8 cellular contexts compared by ENCODE assay signal in genomic region chr6:17986656-17987575, GRCh38. TPM values are rescaled to one million over a fixed set of nuclear protein-coding genes. Genes with fewer than 3 reads are reported as not detected.
A peak's percentile ranks its signal among the peaks of the same experiment; 100 is the strongest.
DNase-seq lines count a peak whose midpoint lies in the region; ATAC-seq, FAIRE-seq and TF ChIP-seq lines count a peak whose summit lies in the region.

No MANE protein-coding gene starts in this region.

- no peak for TF ChIP-seq CTCF in keratinocyte (optimal IDR thresholded peaks at IDR 0.05 in 1 of 3, IDR thresholded peaks at IDR 0.05 in 1 of 3, conservative IDR thresholded peaks at IDR 0.05 in 1 of 3; ENCODE audit: extremely low read depth in 1 of 3, insufficient read depth in 2 of 3, low read length in 3 of 3)

- H3K79me2 ChIP-seq in keratinocyte (ENCODE audit: control insufficient read depth, insufficient read depth, low read length) = peaks cover 67% of the 10 kb centered on the region

- H3K9me3 ChIP-seq in keratinocyte (ENCODE audit: control insufficient read depth, low read depth, low read length) = no peaks in the 10 kb centered on the region

- peaks cover 26% of the 10 kb centered on the region for H3K4me1 ChIP-seq in keratinocyte (ENCODE audit: control insufficient read depth, extremely low read depth, insufficient read depth, low read length)

- H3K4me3 ChIP-seq in keratinocyte (ENCODE audit: control insufficient read depth in 2 of 3, extremely low read depth in 1 of 3, insufficient read depth in 2 of 3, low read depth in 1 of 3, low read length in 3 of 3) (peak overlapping the region; percentile 73 to 98 (median 96)), skin epidermis (peak overlapping the region; percentile 39 to 77 (median 56))

- no peaks in the 10 kb centered on the region for H4K20me1 ChIP-seq in keratinocyte (ENCODE audit: control insufficient read depth, extremely low read depth, insufficient read depth, low read length)

- no peaks in the 10 kb centered on the region for H3K27me3 ChIP-seq in keratinocyte (ENCODE audit: control insufficient read depth, extremely low read depth, insufficient read depth, low read length)

- no peak for FAIRE-seq in keratinocyte (lab: Jason Lieb, UNC)

- peaks cover 3% of the 10 kb centered on the region in 2 experiments for H3K36me3 ChIP-seq in keratinocyte (ENCODE audit: control insufficient read depth in 2 of 2, extremely low read depth in 1 of 2, insufficient read depth in 2 of 2, low read length in 2 of 2)

- H3K9ac ChIP-seq in keratinocyte (ENCODE audit: control insufficient read depth, extremely low read depth, insufficient read depth, low read length) = peak overlapping the region; percentile 94

- ATAC-seq in GM18868 (IDR thresholded peaks at IDR 0.05; ENCODE audit: unreplicated experiment) = peak; percentile 23
- ATAC-seq in HG03095 (IDR thresholded peaks at IDR 0.05; ENCODE audit: unreplicated experiment) = peak; percentile 15

- peak overlapping the region; percentile 95 for H3K4me2 ChIP-seq in keratinocyte (ENCODE audit: control insufficient read depth, extremely low read depth, insufficient read depth, low read depth, low read length)

- H3K27ac ChIP-seq in keratinocyte (ENCODE audit: control insufficient read depth, insufficient read depth, low read length) = peak overlapping the region; percentile 91
- H3K27ac ChIP-seq in skin epidermis = peak overlapping the region; percentile 41 to 90 (median 78)

- H2AFZ ChIP-seq in keratinocyte (ENCODE audit: control insufficient read depth, low read length) = no peak overlapping the region

- dilution Hi-C loops in keratinocyte (cut with MboI; ENCODE audit: extremely low pct_ligation_motif_present, low sequenced_read_pairs) = no loop called here

- no peaks in the 10 kb centered on the region for H3K9me1 ChIP-seq in keratinocyte (ENCODE audit: control insufficient read depth, extremely low read depth, insufficient read depth, low read length)

- DNase-seq in C1 segment of cervical spinal cord (lab: John Stamatoyannopoulos, UW) = peak in 13 of 14 donors; percentile 31 to 87 (median 66)
- DNase-seq in cerebellum (ENCODE audit: low spot score) = peak; percentile 50
- no peak for DNase-seq in keratinocyte (ENCODE audit: low read depth, low spot score)
- no peak for DNase-seq in kidney glomerular epithelial cell (lab: John Stamatoyannopoulos, UW)

TF ChIP-seq in PFSK-1, 5 proteins besides CTCF, POLR2A, EP300 and RAD21:
- no peak for TF ChIP-seq SIN3A (IDR thresholded peaks at IDR 0.05; ENCODE audit: borderline replicate concordance, insufficient read depth, low read length)
- TF ChIP-seq FOXP2 (optimal IDR thresholded peaks at IDR 0.05; ENCODE audit: borderline replicate concordance, extremely low read depth, extremely low read length, insufficient read depth) = no peak
- no peak for TF ChIP-seq POLR2AphosphoS5 (IDR thresholded peaks at IDR 0.05; ENCODE audit: low read depth, low read length)
- TF ChIP-seq TAF1 (IDR thresholded peaks at IDR 0.05; ENCODE audit: borderline replicate concordance, insufficient read depth, low read length) = peak; percentile 38; the same call in 1 of the 2 replicates
- no peak for TF ChIP-seq REST (IDR thresholded peaks at IDR 0.05; ENCODE audit: insufficient read depth in 1 of 2, low read depth in 2 of 2, low read length in 2 of 2)

RNA-seq across cellular contexts. Expression of gene KIF13A, which starts 0.5 kb away (rescaled TPM):
- 5.5 TPM for polyA plus RNA-seq in PFSK-1 (2012; ENCODE audit: insufficient read length, low read depth)
- total RNA-seq in cerebellum = 32.3 TPM
- 90.1 to 106 TPM (median 96.2 TPM) in 3 replicates for polyA plus RNA-seq in keratinocyte
- polyA plus RNA-seq in keratinocyte (2011; ENCODE audit: low read depth) = 40.6 TPM
- polyA plus RNA-seq in keratinocyte (2011; cell fraction: cytosol; rRNA removed) = 81.7 and 104 TPM in 2 replicates
- polyA plus RNA-seq in keratinocyte (2011; cell fraction: nucleus; rRNA removed) = 149 and 161 TPM in 2 replicates
- polyA plus RNA-seq in keratinocyte (2012; ENCODE audit: low replicate concordance) = 51.2 and 90.2 TPM in 2 replicates
- polyA minus RNA-seq in keratinocyte = 87.5 to 126 TPM (median 106 TPM) in 3 replicates
- polyA minus RNA-seq in keratinocyte (2011; cell fraction: cytosol; rRNA and poly(A)+ RNA removed) = 73.3 TPM
- 171 and 308 TPM in 2 replicates for polyA minus RNA-seq in keratinocyte (2011; cell fraction: nucleus; rRNA and poly(A)+ RNA removed)

Comparison
In these comparisons a context has a peak if more than half of its experiments do, and no peak if none do; other contexts are left out.
1. DNase-seq: peak in C1 segment of cervical spinal cord (13 of 14) and cerebellum (single experiment); none in keratinocyte (single experiment) and kidney glomerular epithelial cell (single experiment).